Comparison of ENCODE assay signal across 23 cellular contexts in genomic region chr10:92244796-92245195, GRCh38. TPM values are rescaled to one million over a fixed set of nuclear protein-coding genes. Genes with fewer than 3 reads are reported as not detected.
DNase-seq lines count a peak whose midpoint lies in the region; ATAC-seq and TF ChIP-seq lines count a peak whose summit lies in the region.
"Had no signal": no experiment of that assay in that cellular context is flagged by ENCODE, and none has a peak within 500 bp of the region (broad histone marks: within the 10 kb centered on the region; RNA-seq: fewer than 3 reads in every experiment).

No MANE protein-coding gene starts in this region.

- DNase-seq in activated naive CD8-positive, alpha-beta T cell treated with anti-CD3 and anti-CD28 coated beads, Interleukin-2, amount 50 U/mL, for 24 hours = no peak
- DNase-seq in activated naive CD8-positive, alpha-beta T cell treated with anti-CD3 and anti-CD28 coated beads for 36 hours = no peak
- no peak for DNase-seq in naive thymus-derived CD4-positive, alpha-beta T cell
- DNase-seq in HFFc6 (no peak), GDM1 (lab: John Stamatoyannopoulos, UW) (no peak)
- no peak for DNase-seq in activated CD8-positive, alpha-beta T cell treated with anti-CD3 and anti-CD28 coated beads, Interleukin-2, amount 10 ng/mL, durations not matched to agents 7 days and 5 days
- DNase-seq: activated naive CD4-positive, alpha-beta T cell treated with anti-CD3 and anti-CD28 coated beads for 36 hours; Calu3; H9; hypothalamus; KBM-7; mesenchymal stem cell; NCI-H1092; posterior cingulate gyrus; SK-N-SH; small intestine; T1000; transverse colon had no signal

- no peak overlapping the region for H3K27ac ChIP-seq in naive thymus-derived CD4-positive, alpha-beta T cell (ENCODE audit: low read depth, low read length)
- H3K27ac ChIP-seq: 22Rv1, transverse colon had no signal

- H3K36me3 ChIP-seq in naive thymus-derived CD4-positive, alpha-beta T cell (ENCODE audit: control insufficient read depth in 2 of 3, insufficient read depth in 3 of 3, low read length in 3 of 3) = peaks cover 0 to 6% (median 0%) of the 10 kb centered on the region in 3 experiments
- H3K36me3 ChIP-seq: transverse colon had no signal

- CTCF ChIA-PET in naive thymus-derived CD4-positive, alpha-beta T cell (lab: Charles Lee) = no interaction called here
- CTCF ChIA-PET in activated CD8-positive, alpha-beta T cell treated with anti-CD3 and anti-CD28 coated beads, Interleukin-2, amount 10 ng/mL, durations not matched to agents 7 days and 5 days (lab: Charles Lee) = interaction anchor here (2.2 kb wide), 1 partner anchor 46 kb away, joined by 11 read pairs; the partner anchor contains the start of genes CPEB3 and MARCHF5

- peaks cover 3% of the 10 kb centered on the region for H3K27me3 Mint-ChIP-seq in activated naive CD8-positive, alpha-beta T cell treated with anti-CD3 and anti-CD28 coated beads, Interleukin-2, amount 50 U/mL, for 24 hours
- no peaks in the 10 kb centered on the region for H3K27me3 Mint-ChIP-seq in activated naive CD8-positive, alpha-beta T cell treated with anti-CD3 and anti-CD28 coated beads for 36 hours
- peaks cover 0 to 22% (median 0%) of the 10 kb centered on the region in 5 donors for H3K27me3 Mint-ChIP-seq in naive thymus-derived CD4-positive, alpha-beta T cell
- no peaks in the 10 kb centered on the region for H3K27me3 Mint-ChIP-seq in HFFc6 (ENCODE audit: insufficient read depth)
- peaks cover 2% of the 10 kb centered on the region for H3K27me3 Mint-ChIP-seq in activated CD8-positive, alpha-beta T cell treated with anti-CD3 and anti-CD28 coated beads, Interleukin-2, amount 10 ng/mL, durations not matched to agents 7 days and 5 days (ENCODE audit: low read depth)
- H3K27me3 Mint-ChIP-seq: B cell; natural killer cell treated with Interleukin-12 subunit alpha and Interleukin-12 subunit beta and Interleukin-15 and Interleukin-18, amount 100 ng/mL, for 72 hours had no signal

- H3K4me1 Mint-ChIP-seq in activated naive CD8-positive, alpha-beta T cell treated with anti-CD3 and anti-CD28 coated beads, Interleukin-2, amount 50 U/mL, for 24 hours = peaks cover 27% of the 10 kb centered on the region
- H3K4me1 Mint-ChIP-seq in activated naive CD8-positive, alpha-beta T cell treated with anti-CD3 and anti-CD28 coated beads for 36 hours = peaks cover 10% of the 10 kb centered on the region
- H3K4me1 Mint-ChIP-seq in naive thymus-derived CD4-positive, alpha-beta T cell = peaks cover 0 to 31% (median 17%) of the 10 kb centered on the region in 7 donors
- peaks cover 19% of the 10 kb centered on the region for H3K4me1 Mint-ChIP-seq in HFFc6 (ENCODE audit: low read depth)
- peaks cover 20% of the 10 kb centered on the region for H3K4me1 Mint-ChIP-seq in activated CD8-positive, alpha-beta T cell treated with anti-CD3 and anti-CD28 coated beads, Interleukin-2, amount 10 ng/mL, durations not matched to agents 7 days and 5 days (ENCODE audit: low read depth)

- H3K36me3 Mint-ChIP-seq in activated naive CD8-positive, alpha-beta T cell treated with anti-CD3 and anti-CD28 coated beads, Interleukin-2, amount 50 U/mL, for 24 hours (ENCODE audit: low read depth) = no peaks in the 10 kb centered on the region
- H3K36me3 Mint-ChIP-seq in activated naive CD8-positive, alpha-beta T cell treated with anti-CD3 and anti-CD28 coated beads for 36 hours = no peaks in the 10 kb centered on the region
- peaks cover 0 to 5% (median 0%) of the 10 kb centered on the region in 5 donors for H3K36me3 Mint-ChIP-seq in naive thymus-derived CD4-positive, alpha-beta T cell
- H3K36me3 Mint-ChIP-seq in HFFc6 (ENCODE audit: low read depth) = no peaks in the 10 kb centered on the region
- H3K36me3 Mint-ChIP-seq in activated CD8-positive, alpha-beta T cell treated with anti-CD3 and anti-CD28 coated beads, Interleukin-2, amount 10 ng/mL, durations not matched to agents 7 days and 5 days (ENCODE audit: low read depth) = peaks cover 3% of the 10 kb centered on the region
- H3K36me3 Mint-ChIP-seq: natural killer cell treated with Interleukin-12 subunit alpha and Interleukin-12 subunit beta and Interleukin-15 and Interleukin-18, amount 100 ng/mL, for 72 hours had no signal

- H3K4me1 ChIP-seq in naive thymus-derived CD4-positive, alpha-beta T cell (ENCODE audit: control insufficient read depth in 2 of 2, insufficient read depth in 2 of 2, low read length in 2 of 2) = peaks cover 0 to 3% of the 10 kb centered on the region in 2 donors

- H3K27me3 ChIP-seq in naive thymus-derived CD4-positive, alpha-beta T cell (ENCODE audit: control insufficient read depth in 2 of 2, insufficient read depth in 2 of 2, low read length in 2 of 2) = no peaks in the 10 kb centered on the region
- H3K27me3 ChIP-seq: transverse colon had no signal

- no peak overlapping the region for H3K4me3 ChIP-seq in naive thymus-derived CD4-positive, alpha-beta T cell (ENCODE audit: low read length)
- H3K4me3 ChIP-seq: transverse colon had no signal

- intact Hi-C loops in naive thymus-derived CD4-positive, alpha-beta T cell (cut with micrococcal nuclease) = loop anchor here in 1 of 2 donors (5.0 to 10.0 kb wide), 3 partner anchors 322 to 1250 kb away; partner anchors contain the start of genes BTAF1 and CEP55

- no peaks in the 10 kb centered on the region for H3K9me3 Mint-ChIP-seq in activated naive CD8-positive, alpha-beta T cell treated with anti-CD3 and anti-CD28 coated beads, Interleukin-2, amount 50 U/mL, for 24 hours
- no peaks in the 10 kb centered on the region for H3K9me3 Mint-ChIP-seq in activated naive CD8-positive, alpha-beta T cell treated with anti-CD3 and anti-CD28 coated beads for 36 hours
- H3K9me3 Mint-ChIP-seq in naive thymus-derived CD4-positive, alpha-beta T cell = no peaks in the 10 kb centered on the region
- no peaks in the 10 kb centered on the region for H3K9me3 Mint-ChIP-seq in HFFc6
- no peaks in the 10 kb centered on the region for H3K9me3 Mint-ChIP-seq in activated CD8-positive, alpha-beta T cell treated with anti-CD3 and anti-CD28 coated beads, Interleukin-2, amount 10 ng/mL, durations not matched to agents 7 days and 5 days (ENCODE audit: insufficient read depth)
- H3K9me3 Mint-ChIP-seq: activated naive CD4-positive, alpha-beta T cell treated with anti-CD3 and anti-CD28 coated beads for 36 hours; H9; natural killer cell treated with Interleukin-12 subunit alpha and Interleukin-12 subunit beta and Interleukin-15 and Interleukin-18, amount 100 ng/mL, for 72 hours had no signal

- no peak for TF ChIP-seq CTCF in HFFc6 (IDR thresholded peaks at IDR 0.05)

- no peak overlapping the region for H3K4me3 Mint-ChIP-seq in activated naive CD8-positive, alpha-beta T cell treated with anti-CD3 and anti-CD28 coated beads, Interleukin-2, amount 50 U/mL, for 24 hours
- no peak overlapping the region for H3K4me3 Mint-ChIP-seq in activated naive CD8-positive, alpha-beta T cell treated with anti-CD3 and anti-CD28 coated beads for 36 hours
- H3K4me3 Mint-ChIP-seq in naive thymus-derived CD4-positive, alpha-beta T cell = peak overlapping the region in 1 of 10 donors; percentile 14
- no peak overlapping the region for H3K4me3 Mint-ChIP-seq in HFFc6
- no peak overlapping the region for H3K4me3 Mint-ChIP-seq in activated CD8-positive, alpha-beta T cell treated with anti-CD3 and anti-CD28 coated beads, Interleukin-2, amount 10 ng/mL, durations not matched to agents 7 days and 5 days
- H3K4me3 Mint-ChIP-seq: activated naive CD4-positive, alpha-beta T cell treated with anti-CD3 and anti-CD28 coated beads for 36 hours; B cell; H9; natural killer cell treated with Interleukin-12 subunit alpha and Interleukin-12 subunit beta and Interleukin-15 and Interleukin-18, amount 100 ng/mL, for 72 hours had no signal

- no peak overlapping the region for H3K27ac Mint-ChIP-seq in activated naive CD8-positive, alpha-beta T cell treated with anti-CD3 and anti-CD28 coated beads, Interleukin-2, amount 50 U/mL, for 24 hours
- no peak overlapping the region for H3K27ac Mint-ChIP-seq in activated naive CD8-positive, alpha-beta T cell treated with anti-CD3 and anti-CD28 coated beads for 36 hours
- H3K27ac Mint-ChIP-seq in naive thymus-derived CD4-positive, alpha-beta T cell = no peak overlapping the region
- H3K27ac Mint-ChIP-seq in HFFc6 = no peak overlapping the region
- no peak overlapping the region for H3K27ac Mint-ChIP-seq in activated CD8-positive, alpha-beta T cell treated with anti-CD3 and anti-CD28 coated beads, Interleukin-2, amount 10 ng/mL, durations not matched to agents 7 days and 5 days
- H3K27ac Mint-ChIP-seq: activated naive CD4-positive, alpha-beta T cell treated with anti-CD3 and anti-CD28 coated beads for 36 hours; B cell; H9; natural killer cell treated with Interleukin-12 subunit alpha and Interleukin-12 subunit beta and Interleukin-15 and Interleukin-18, amount 100 ng/mL, for 72 hours had no signal

- peak; percentile 51 for ATAC-seq in activated naive CD8-positive, alpha-beta T cell treated with anti-CD3 and anti-CD28 coated beads, Interleukin-2, amount 50 U/mL, for 24 hours
- ATAC-seq in GM21723 (IDR thresholded peaks at IDR 0.05; ENCODE audit: unreplicated experiment) = peak; percentile 42
- ATAC-seq in HG03432 (IDR thresholded peaks at IDR 0.05; ENCODE audit: unreplicated experiment) = peak; percentile 63
- ATAC-seq in naive thymus-derived CD4-positive, alpha-beta T cell = no peak
- ATAC-seq in activated CD8-positive, alpha-beta T cell treated with anti-CD3 and anti-CD28 coated beads, Interleukin-2, amount 10 ng/mL, durations not matched to agents 7 days and 5 days = no peak
- ATAC-seq: natural killer cell treated with Interleukin-12 subunit alpha and Interleukin-12 subunit beta and Interleukin-15 and Interleukin-18, amount 100 ng/mL, for 72 hours had no signal

- POLR2A ChIA-PET in naive thymus-derived CD4-positive, alpha-beta T cell (lab: Charles Lee) = interaction anchor here (0.6 kb wide), 1 partner anchor 246 kb away, joined by 9 read pairs; no protein-coding TSS in a partner anchor
- POLR2A ChIA-PET in activated CD8-positive, alpha-beta T cell treated with anti-CD3 and anti-CD28 coated beads, Interleukin-2, amount 10 ng/mL, durations not matched to agents 7 days and 5 days (lab: Charles Lee) = no interaction called here

- H3K9me3 ChIP-seq in naive thymus-derived CD4-positive, alpha-beta T cell (ENCODE audit: control insufficient read depth in 2 of 3, low read length in 3 of 3) = no peaks in the 10 kb centered on the region
- H3K9me3 ChIP-seq: SK-N-SH, transverse colon had no signal

RNA-seq across cellular contexts. Expression of gene CPEB3, which starts 46.1 kb away (rescaled TPM):
- 1 to 10 TPM; 1.5 to 1.9 TPM for total RNA-seq in activated naive CD8-positive, alpha-beta T cell treated with anti-CD3 and anti-CD28 coated beads for 36 hours
- total RNA-seq in naive thymus-derived CD4-positive, alpha-beta T cell = 1 to 10 TPM; 2.0 to 3.3 (median 2.2) TPM
- polyA plus RNA-seq in naive thymus-derived CD4-positive, alpha-beta T cell = 1 to 10 TPM in 1 of 2 donors, under 1 TPM in 1; 0.74 to 1.2 TPM
- 1 to 10 TPM in 4 of 6 experiments, under 1 TPM in 2; 0.85 to 1.1 (median 1.0) TPM for total RNA-seq in HFFc6 (2021; fragmentation: NEBNext Ultra II Directional; extraction: Animal tissue kit (Norgen Biotek cat#: 25700))
- 1 to 10 TPM; 2.3 to 2.4 TPM for total RNA-seq in activated CD8-positive, alpha-beta T cell treated with anti-CD3 and anti-CD28 coated beads, Interleukin-2, amount 10 ng/mL, durations not matched to agents 7 days and 5 days

RNA-seq across cellular contexts. Expression of gene MARCHF5, which starts 46.2 kb away (rescaled TPM):
- total RNA-seq in activated naive CD8-positive, alpha-beta T cell treated with anti-CD3 and anti-CD28 coated beads for 36 hours = 10 to 100 TPM; 25.6 to 26.5 TPM
- 10 to 100 TPM; 22.0 to 37.1 (median 33.8) TPM for total RNA-seq in naive thymus-derived CD4-positive, alpha-beta T cell
- polyA plus RNA-seq in naive thymus-derived CD4-positive, alpha-beta T cell = 10 to 100 TPM; 18.3 to 29.3 TPM
- total RNA-seq in HFFc6 (2021; fragmentation: NEBNext Ultra II Directional; extraction: Animal tissue kit (Norgen Biotek cat#: 25700)) = 10 to 100 TPM; 36.2 to 48.2 (median 41.2) TPM
- 10 to 100 TPM; 21.3 to 24.3 TPM for total RNA-seq in activated CD8-positive, alpha-beta T cell treated with anti-CD3 and anti-CD28 coated beads, Interleukin-2, amount 10 ng/mL, durations not matched to agents 7 days and 5 days

Comparison
In these comparisons a context has a peak if more than half of its experiments do, and no peak if none do; other contexts are left out.
1. ATAC-seq: peak in activated naive CD8-positive, alpha-beta T cell treated with anti-CD3 and anti-CD28 coated beads, Interleukin-2, amount 50 U/mL, for 24 hours (single experiment), GM21723 (single experiment) and HG03432 (single experiment); none in naive thymus-derived CD4-positive, alpha-beta T cell (single experiment) and activated CD8-positive, alpha-beta T cell treated with anti-CD3 and anti-CD28 coated beads, Interleukin-2, amount 10 ng/mL, durations not matched to agents 7 days and 5 days (single experiment).